8 cellular contexts compared by ENCODE assay signal in genomic region chr2:50746526-50746925, GRCh38.
A peak's percentile ranks its signal among the peaks of the same experiment; 100 is the strongest.
DNase-seq lines count a peak whose midpoint lies in the region; TF ChIP-seq lines count a peak whose summit lies in the region.

No MANE protein-coding gene starts in this region.

- H3K4me3 ChIP-seq in vagina: no peak overlapping the region

- DNase-seq in stimulated activated CD4-positive, alpha-beta T cell treated with anti-CD3 and anti-CD28 coated beads, Interleukin-15, amount 100 ng/mL, for 24 hours: peak; percentile 11
- no peak for DNase-seq in stimulated activated CD4-positive, alpha-beta T cell treated with anti-CD3 and anti-CD28 coated beads, Interleukin-4, amount 100 ng/mL, for 24 hours
- DNase-seq in HS-27A (ENCODE audit: low read depth) (peak; percentile 29), amniotic epithelial cell (ENCODE audit: low read depth) (peak; percentile 7), nephron progenitor cell (peak; percentile 37), NOMO-1 treated with dmso at 0.1 percent for 144 hours (lab: John Stamatoyannopoulos, UW; ENCODE audit: unreplicated experiment) (no peak), NCI-H774 (lab: John Stamatoyannopoulos, UW) (no peak), vagina (ENCODE audit: extremely low spot score in 2 of 2) (no peak)

- H3K27me3 Mint-ChIP-seq in nephron progenitor cell (ENCODE audit: low read depth, poor library complexity): no peaks in the 10 kb centered on the region

- H3K9me3 ChIP-seq in vagina: no peaks in the 10 kb centered on the region

- H3K27ac Mint-ChIP-seq in nephron progenitor cell: no peak overlapping the region

- no peaks in the 10 kb centered on the region for H3K4me1 ChIP-seq in vagina

- no peaks in the 10 kb centered on the region for H3K9me3 Mint-ChIP-seq in nephron progenitor cell

- no peak for TF ChIP-seq POLR2A in vagina (IDR thresholded peaks at IDR 0.05)

- peaks cover 21% of the 10 kb centered on the region for H3K4me1 Mint-ChIP-seq in nephron progenitor cell

- intact Hi-C loops in vagina (cut with DNase I): no loop called here

- no peaks in the 10 kb centered on the region for H3K27me3 ChIP-seq in vagina

- no peak overlapping the region for H3K4me3 Mint-ChIP-seq in nephron progenitor cell

- H3K36me3 Mint-ChIP-seq in nephron progenitor cell (ENCODE audit: low read depth): no peaks in the 10 kb centered on the region

- no peaks in the 10 kb centered on the region for H3K36me3 ChIP-seq in vagina

- TF ChIP-seq CTCF in nephron progenitor cell (IDR thresholded peaks at IDR 0.05): peak; percentile 55
- TF ChIP-seq CTCF in vagina (IDR thresholded peaks at IDR 0.05): no peak

- H3K27ac ChIP-seq in vagina: no peak overlapping the region

Comparison
In these comparisons a context has a peak if more than half of its experiments do, and no peak if none do; other contexts are left out.
1. DNase-seq: peak in stimulated activated CD4-positive, alpha-beta T cell treated with anti-CD3 and anti-CD28 coated beads, Interleukin-15, amount 100 ng/mL, for 24 hours (single experiment), HS-27A (single experiment), amniotic epithelial cell (single experiment) and nephron progenitor cell (single experiment); none in stimulated activated CD4-positive, alpha-beta T cell treated with anti-CD3 and anti-CD28 coated beads, Interleukin-4, amount 100 ng/mL, for 24 hours (single experiment), NOMO-1 treated with dmso at 0.1 percent for 144 hours (single experiment), NCI-H774 (single experiment) and vagina (0 of 2).